23 cellular contexts compared by ENCODE assay signal in the genomic region with DNA sequence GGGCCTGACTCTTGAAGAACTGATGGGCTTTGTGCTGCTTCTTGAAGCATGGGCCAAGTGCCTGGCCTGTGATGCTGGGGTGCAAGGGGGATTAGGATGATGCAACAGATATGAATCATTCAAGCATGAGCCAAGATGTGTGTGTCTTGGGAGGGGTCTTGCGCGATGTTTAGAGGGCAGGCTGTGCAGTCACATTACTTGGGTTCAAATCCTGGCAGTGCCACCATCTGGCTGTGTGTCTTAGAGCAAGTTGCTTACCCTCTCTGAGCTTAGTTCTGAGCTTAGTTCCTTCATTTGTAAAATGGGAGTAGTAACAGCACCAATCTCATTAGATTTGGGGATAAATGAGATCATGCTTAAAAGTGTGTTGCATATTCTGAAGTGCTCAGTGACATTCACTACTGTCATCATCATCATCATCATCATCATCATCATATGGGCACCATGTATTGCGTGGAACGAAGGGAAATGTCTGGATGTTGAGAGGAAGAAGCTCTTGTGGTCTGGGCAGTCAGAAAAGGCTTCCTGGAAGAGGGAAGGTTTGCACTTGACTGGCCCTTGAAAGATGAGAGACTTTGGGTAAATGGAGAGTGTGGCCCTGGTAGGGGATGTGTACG. TPM values are rescaled to one million over a fixed set of nuclear protein-coding genes. Genes with fewer than 3 reads are reported as not detected.
DNase-seq lines count a peak whose midpoint lies in the region; ATAC-seq, FAIRE-seq and TF ChIP-seq lines count a peak whose summit lies in the region.
"Had no signal": no experiment of that assay in that cellular context is flagged by ENCODE, and none has a peak within 500 bp of the region (broad histone marks: within the 10 kb centered on the region; RNA-seq: fewer than 3 reads in every experiment).

No MANE protein-coding gene starts in this region.

- no peak overlapping the region for H3K4me3 ChIP-seq in A549
- no peak overlapping the region for H3K4me3 ChIP-seq in fibroblast of mammary gland (ENCODE audit: control insufficient read depth, low read depth, low read length)
- no peak overlapping the region for H3K4me3 ChIP-seq in neuronal stem cell (ENCODE audit: low read length in 2 of 2)
- H3K4me3 ChIP-seq: breast epithelium had no signal

- H3K18ac ChIP-seq in neuronal stem cell (ENCODE audit: low read length): no peak overlapping the region

- no peak for TF ChIP-seq POLR2A in A549 (IDR thresholded peaks at IDR 0.05; ENCODE audit: low read length)

- H3K36me3 ChIP-seq in neuronal stem cell (replicated peaks in 1 of 2; ENCODE audit: control insufficient read depth in 2 of 2, insufficient read depth in 2 of 2, low read length in 2 of 2): no peaks in the 10 kb centered on the region
- H3K36me3 ChIP-seq: breast epithelium had no signal

- no peak overlapping the region for H2BK15ac ChIP-seq in neuronal stem cell (ENCODE audit: low read length)

- H2BK12ac ChIP-seq in neuronal stem cell (ENCODE audit: low read length): no peak overlapping the region

- H3K4me1 ChIP-seq in A549 (peaks cover 14% of the 10 kb centered on the region; the same call in 2 of the 3 replicates), neuronal stem cell (ENCODE audit: control insufficient read depth in 2 of 2, insufficient read depth in 1 of 2, low read depth in 1 of 2, low read length in 2 of 2) (peaks cover 3 to 16% of the 10 kb centered on the region in 2 donors)

- no peak overlapping the region for H3K14ac ChIP-seq in neuronal stem cell (ENCODE audit: low read length)

- H2BK120ac ChIP-seq in neuronal stem cell (ENCODE audit: low read depth, low read length): peak overlapping the region; percentile 8

- H2AK5ac ChIP-seq in neuronal stem cell (ENCODE audit: low read depth, low read length): peak overlapping the region; percentile 80

- H3K27me3 ChIP-seq in neuronal stem cell (ENCODE audit: control insufficient read depth in 3 of 3, insufficient read depth in 3 of 3, low read depth in 1 of 3, low read length in 3 of 3): peaks cover 0 to 46% (median 3%) of the 10 kb centered on the region in 3 experiments
- H3K27me3 ChIP-seq: breast epithelium had no signal

- POLR2A ChIA-PET in A549 (lab: Yijun Ruan, JAX) (no interaction called here), RWPE1 (lab: Yijun Ruan, JAX; ENCODE audit: low non-redundant PET) (interaction anchor here (0.6 kb wide), 1 partner anchor 475 kb away, joined by 3 read pairs; no protein-coding TSS in a partner anchor)

- TF ChIP-seq CTCF in A549 (IDR thresholded peaks at IDR 0.05) (no peak), RWPE1 (conservative IDR thresholded peaks at IDR 0.05; ENCODE audit: low read depth) (no peak), fibroblast of mammary gland (conservative IDR thresholded peaks at IDR 0.05; ENCODE audit: control insufficient read depth, insufficient read depth, low read depth, low read length) (no peak)

- H2BK5ac ChIP-seq in neuronal stem cell (ENCODE audit: low read length): no peak overlapping the region

- H3K23ac ChIP-seq in neuronal stem cell (ENCODE audit: low read depth, low read length, poor library complexity): no peak overlapping the region

- ATAC-seq in A549: no peak
- ATAC-seq: esophagus mucosa, HCT116, left cardiac atrium had no signal

- CTCF ChIA-PET in A549 (lab: Yijun Ruan, JAX): interaction anchor here (0.8 to 5.4 kb wide), 8 partner anchors 9 to 319 kb away, joined by 3 to 27 read pairs (median 4); no protein-coding TSS in a partner anchor
- CTCF ChIA-PET in RWPE1 (lab: Yijun Ruan, JAX): no interaction called here

- no peak overlapping the region for H3K9ac ChIP-seq in neuronal stem cell (ENCODE audit: low read depth, low read length, poor library complexity)

- no peak overlapping the region for H2AFZ ChIP-seq in neuronal stem cell (ENCODE audit: low read length)

- no peak overlapping the region for H3K4me2 ChIP-seq in A549
- H3K4me2 ChIP-seq in neuronal stem cell (ENCODE audit: insufficient read depth, low read length, poor library complexity, severe bottlenecking): no peak overlapping the region

- H3K27ac ChIP-seq in A549 (no peak overlapping the region), RWPE1 (0 out of 2 replicates have a peak overlapping the region, but pooled peaks have one; percentile 18), neuronal stem cell (replicated peaks; ENCODE audit: low read length) (no peak overlapping the region)
- H3K27ac ChIP-seq: breast epithelium, C4-2B had no signal

- TF ChIP-seq EP300 in A549 (IDR thresholded peaks at IDR 0.05): no peak

- WGBS in A549 (ENCODE audit: missing lambda C conversion rate): 88% methylated on average over 5 of the region's 5 CpGs
- WGBS in neuronal stem cell (ENCODE audit: extremely low coverage in 2 of 2, insufficient read length in 2 of 2, insufficient replicate concordance in 1 of 2), 2 donors: no CpG with 5 or more reads among the region's 5 CpGs

- H3K79me1 ChIP-seq in neuronal stem cell (ENCODE audit: low read depth, low read length): no peaks in the 10 kb centered on the region

- FAIRE-seq in A549 (lab: Jason Lieb, UNC): no peak
- FAIRE-seq: D721Med had no signal

- no peak overlapping the region for H4K91ac ChIP-seq in neuronal stem cell (ENCODE audit: low read depth, low read length, poor library complexity)

- TF ChIP-seq RAD21 in A549 (conservative IDR thresholded peaks at IDR 0.05 in 1 of 2, IDR thresholded peaks at IDR 0.05 in 1 of 2): no peak

- H3K9me3 ChIP-seq in A549 (no peaks in the 10 kb centered on the region), neuronal stem cell (replicated peaks in 1 of 2; ENCODE audit: control insufficient read depth in 2 of 2, insufficient read depth in 1 of 2, low read depth in 1 of 2, low read length in 2 of 2) (no peaks in the 10 kb centered on the region)
- H3K9me3 ChIP-seq: breast epithelium had no signal

- H3K4ac ChIP-seq in neuronal stem cell (ENCODE audit: low read length): no peak overlapping the region

- DNase-seq in A549 (ENCODE audit: low read depth in 1 of 2, low spot score in 1 of 2): no peak
- DNase-seq in RWPE1 (ENCODE audit: low spot score): no peak
- DNase-seq in fibroblast of mammary gland (ENCODE audit: low read depth): peak; percentile 32
- DNase-seq in neuronal stem cell (ENCODE audit: low spot score): no peak
- no peak for DNase-seq in cerebellar nuclear complex (lab: John Stamatoyannopoulos, UW)
- no peak for DNase-seq in central memory CD4-positive, alpha-beta T cell
- DNase-seq in foreskin melanocyte: no peak
- DNase-seq in T-helper 9 cell: no peak
- DNase-seq: activated CD4-positive, alpha-beta T cell treated with anti-CD3 and anti-CD28 coated beads, Interleukin-2, amount 10 ng/mL, durations not matched to agents 24 days and 14 days; activated CD8-positive, alpha-beta memory T cell treated with anti-CD3 and anti-CD28 coated beads, Interleukin-2, amount 50 U/mL, for 48 hours; activated gamma-delta T cell; EL; left cardiac atrium; midbrain; NCI-H1417 treated with DMSO at 0.1 percent for 48 hours; NCI-H524 treated with DMSO at 0.1 percent for 48 hours; stimulated activated CD4-positive, alpha-beta T cell treated with anti-CD3 and anti-CD28 coated beads, Interleukin-15, amount 100 ng/mL, for 24 hours; SW 1271 had no signal

- H4K8ac ChIP-seq in neuronal stem cell (ENCODE audit: low read depth, low read length): no peak overlapping the region

TF ChIP-seq in A549, 52 proteins besides CTCF, POLR2A, EP300 and RAD21:
- TF ChIP-seq HOXB5 (CRISPR knock-in tag; IDR thresholded peaks at IDR 0.05): no peak
- no peak for TF ChIP-seq JUN (IDR thresholded peaks at IDR 0.05)
- no peak for TF ChIP-seq NPAS2 (CRISPR knock-in tag; IDR thresholded peaks at IDR 0.05; ENCODE audit: borderline replicate concordance)
- no peak for TF ChIP-seq FOSL2 (IDR thresholded peaks at IDR 0.05)
- TF ChIP-seq FOSL2 (CRISPR knock-in tag; IDR thresholded peaks at IDR 0.05): no peak
- peak; percentile 56 for TF ChIP-seq ZFP36 (IDR thresholded peaks at IDR 0.05; ENCODE audit: borderline replicate concordance, partially characterized antibody)

RNA-seq across cellular contexts. Expression of a gene that starts 9.3 kb away (rescaled TPM):
- 1.0 and 1.3 TPM in 2 replicates for polyA plus RNA-seq in A549 (2011; rRNA removed)
- polyA plus RNA-seq in A549 (2012; cell fraction: cytosol; rRNA removed): 0.22 and 0.30 TPM in 2 replicates
- 0.72 and 0.83 TPM in 2 replicates for polyA plus RNA-seq in A549 (2012; cell fraction: nucleus; rRNA removed)
- 0.14 to 0.26 TPM (median 0.16 TPM) in 3 replicates for polyA plus RNA-seq in A549 (2017; fragmentation: RNase III; extraction: RNeasy Plus Mini Kit Qiagen cat#74134 plus additional on column Dnase treatment)
- polyA minus RNA-seq in A549 (2011; rRNA and poly(A)+ RNA removed): 1.1 and 1.3 TPM in 2 replicates
- polyA plus RNA-seq in neuronal stem cell (2013, experiment 1 of 2): 2.8 TPM
- 2.8 TPM for polyA plus RNA-seq in neuronal stem cell (2013, experiment 2 of 2)
